ENCODE assay signal across 8 cellular contexts in genomic region chr7:45000096-45001032, GRCh38. TPM values are rescaled to one million over a fixed set of nuclear protein-coding genes. Genes with fewer than 3 reads are reported as not detected.
DNase-seq lines count a peak whose midpoint lies in the region; FAIRE-seq and TF ChIP-seq lines count a peak whose summit lies in the region.

Gene CCM2 (plus strand): TSS chr7:45000201. CDS start chr7:45000334, 133 bp downstream.

- H3K27ac ChIP-seq in DOHH2 (ENCODE audit: low read depth, low read length) = peak within 1 kb of the TSS; percentile 98
- peak within 1 kb of the TSS; percentile 76 for H3K27ac ChIP-seq in GM23248
- peak within 1 kb of the TSS; percentile 93 for H3K27ac ChIP-seq in OCI-LY1 (ENCODE audit: low read depth, low read length, poor library complexity, severe bottlenecking)
- peak within 1 kb of the TSS; percentile 88 for H3K27ac ChIP-seq in caudate nucleus (ENCODE audit: low read depth, low read length)
- H3K27ac ChIP-seq in kidney (ENCODE audit: low read depth in 2 of 2, low read length in 2 of 2) = peak within 1 kb of the TSS; percentile 74 to 85

- FAIRE-seq in kidney (lab: Jason Lieb, UNC) = no peak

- H3K9ac ChIP-seq in GM23248 (peak within 1 kb of the TSS; percentile 89), OCI-LY1 (ENCODE audit: low read length) (peak within 1 kb of the TSS; percentile 96), kidney (ENCODE audit: low read length in 2 of 2) (peak within 1 kb of the TSS; percentile 54 to 89)

- TF ChIP-seq CTCF in DOHH2 (IDR thresholded peaks at IDR 0.05; ENCODE audit: low read depth, low read length, poor library complexity, severe bottlenecking) = no peak
- no peak for TF ChIP-seq CTCF in OCI-LY1 (IDR thresholded peaks at IDR 0.05; ENCODE audit: low read length)
- no peak for TF ChIP-seq CTCF in kidney (IDR thresholded peaks at IDR 0.05; ENCODE audit: borderline replicate concordance, extremely low read depth, insufficient read depth)

- H3F3A ChIP-seq in DOHH2 (ENCODE audit: control insufficient read depth, insufficient read depth) (peaks cover 50% of the 10 kb centered on the region), GM23248 (ENCODE audit: insufficient read depth) (peaks cover 18% of the 10 kb centered on the region), OCI-LY1 (ENCODE audit: insufficient read depth, low read length) (peaks cover 16% of the 10 kb centered on the region)

- H3K4me1 ChIP-seq in DOHH2 (ENCODE audit: control insufficient read depth, low read length) (peaks cover 84% of the 10 kb centered on the region), GM23248 (ENCODE audit: insufficient read depth) (peaks cover 11% of the 10 kb centered on the region), OCI-LY1 (ENCODE audit: insufficient read depth, low read length, severe bottlenecking) (peaks cover 77% of the 10 kb centered on the region), kidney (ENCODE audit: control insufficient read depth in 1 of 2, insufficient read depth in 1 of 2, low read depth in 1 of 2, low read length in 2 of 2) (peaks cover 0 to 10% of the 10 kb centered on the region in 2 donors)

- H3K79me2 ChIP-seq in DOHH2 (ENCODE audit: control insufficient read depth, low read length) (peaks cover 65% of the 10 kb centered on the region), GM23248 (ENCODE audit: insufficient read depth) (peaks cover 50% of the 10 kb centered on the region), OCI-LY1 (ENCODE audit: insufficient read depth, low read length) (peaks cover 46% of the 10 kb centered on the region)

- intact Hi-C loops in kidney (cut with DNase I) = no loop called here

- in situ Hi-C loops in GM23248 (cut with MboI) = no loop called here

- 1 to 2% methylated on average over 32 to 54 of the region's 77 CpGs for WGBS in GM23248 (ENCODE audit: low coverage in 1 of 2, low lambda C conversion rate in 2 of 2, missing lambda C conversion rate in 2 of 2), 2 experiments

- H3K9me2 ChIP-seq in DOHH2 (replicated peaks; ENCODE audit: control insufficient read depth, low read length) (no peaks in the 10 kb centered on the region), GM23248 (ENCODE audit: insufficient read depth) (no peaks in the 10 kb centered on the region), OCI-LY1 (ENCODE audit: low read depth, low read length) (no peaks in the 10 kb centered on the region)

- H3K4me2 ChIP-seq in DOHH2 (ENCODE audit: low read length) (peak within 1 kb of the TSS; percentile 86), GM23248 (ENCODE audit: unreplicated experiment) (peak within 1 kb of the TSS; percentile 96), OCI-LY1 (ENCODE audit: low read length) (peak within 1 kb of the TSS; percentile 97)

- peaks cover 17% of the 10 kb centered on the region; the same call in 1 of the 2 replicates for H4K20me1 ChIP-seq in DOHH2 (ENCODE audit: control insufficient read depth, insufficient read depth, low read depth, low read length)
- no peaks in the 10 kb centered on the region for H4K20me1 ChIP-seq in GM23248 (ENCODE audit: insufficient read depth)
- H4K20me1 ChIP-seq in OCI-LY1 (ENCODE audit: insufficient read depth, low read length) = no peaks in the 10 kb centered on the region

- H3K27me3 ChIP-seq in DOHH2 (ENCODE audit: control insufficient read depth, low read length) (no peaks in the 10 kb centered on the region), GM23248 (replicated peaks; ENCODE audit: insufficient read depth) (no peaks in the 10 kb centered on the region), OCI-LY1 (ENCODE audit: insufficient read depth, low read length) (no peaks in the 10 kb centered on the region)

- DNase-seq in GM23248 (peak; percentile 71), caudate nucleus (lab: John Stamatoyannopoulos, UW) (peak in 7 of 61 donors; percentile 8 to 57 (median 24)), kidney (peak; percentile 91), NCI-H526 treated with DMSO at 0.1 percent for 48 hours (lab: John Stamatoyannopoulos, UW) (no peak), DMS114 treated with DMSO at 0.1 percent for 48 hours (lab: John Stamatoyannopoulos, UW; ENCODE audit: unreplicated experiment) (no peak)
- DNase-seq in stimulated activated CD8-positive, alpha-beta memory T cell treated with anti-CD3 and anti-CD28 coated beads, Interleukin-4, amount 100 ng/mL, for 48 hours = peak; percentile 54

- H3K36me3 ChIP-seq in DOHH2 (ENCODE audit: control insufficient read depth, low read length) = peaks cover 43% of the 10 kb centered on the region
- H3K36me3 ChIP-seq in GM23248 (ENCODE audit: low read depth) = no peaks in the 10 kb centered on the region
- peaks cover 12% of the 10 kb centered on the region; the same call in 1 of the 2 replicates for H3K36me3 ChIP-seq in OCI-LY1 (ENCODE audit: insufficient read depth, low read length)
- no peaks in the 10 kb centered on the region for H3K36me3 ChIP-seq in kidney (ENCODE audit: control insufficient read depth in 1 of 2, insufficient read depth in 2 of 2, low read length in 2 of 2)

- H3K4me3 ChIP-seq in DOHH2 (ENCODE audit: low read length) = peak within 1 kb of the TSS; percentile 91
- peak within 1 kb of the TSS; percentile 100 for H3K4me3 ChIP-seq in GM23248
- peak within 1 kb of the TSS; percentile 91 for H3K4me3 ChIP-seq in OCI-LY1 (ENCODE audit: low read depth, low read length, poor library complexity, severe bottlenecking)
- H3K4me3 ChIP-seq in kidney (ENCODE audit: low read length in 2 of 2) = peak within 1 kb of the TSS; percentile 91 to 98

- H2AFZ ChIP-seq in GM23248 (peak within 1 kb of the TSS; percentile 98), OCI-LY1 (ENCODE audit: low read length) (peak within 1 kb of the TSS; percentile 92; the same call in 1 of the 2 replicates)

- H3K9me3 ChIP-seq in DOHH2 (ENCODE audit: control insufficient read depth, insufficient read depth, low read length) (no peaks in the 10 kb centered on the region), GM23248 (ENCODE audit: low read depth) (no peaks in the 10 kb centered on the region), OCI-LY1 (ENCODE audit: low read length) (no peaks in the 10 kb centered on the region), kidney (ENCODE audit: control insufficient read depth in 1 of 2, low read length in 2 of 2) (no peaks in the 10 kb centered on the region)

RNA-seq across cellular contexts. Expression of gene CCM2, which starts in this region (rescaled TPM):
- 63.8 and 77.3 TPM in 2 replicates for total RNA-seq in GM23248 (2014; rRNA removed; shearing (Covaris generic))
- polyA plus RNA-seq in GM23248 (2016; fragmentation: Nextera tagmentation; extraction: Ambion mirVana) = 69.3 and 78.7 TPM in 2 replicates
- 35.0 TPM for total RNA-seq in kidney
- 37.8 TPM for polyA plus RNA-seq in kidney (ENCODE audit: insufficient read depth, low read depth, low replicate concordance)

Comparison
In these comparisons a context has a peak if more than half of its experiments do, and no peak if none do; other contexts are left out.
1. DNase-seq: peak in GM23248 (single experiment), kidney (single experiment) and stimulated activated CD8-positive, alpha-beta memory T cell treated with anti-CD3 and anti-CD28 coated beads, Interleukin-4, amount 100 ng/mL, for 48 hours (single experiment); none in NCI-H526 treated with DMSO at 0.1 percent for 48 hours (single experiment) and DMS114 treated with DMSO at 0.1 percent for 48 hours (single experiment).
2. Peak in every context shown above with its lines, with median percentiles within 50 percentile points of each other: H3K27ac ChIP-seq, H3K4me2 ChIP-seq, H3K4me3 ChIP-seq and H3K9ac ChIP-seq.